In the genomic region with DNA sequence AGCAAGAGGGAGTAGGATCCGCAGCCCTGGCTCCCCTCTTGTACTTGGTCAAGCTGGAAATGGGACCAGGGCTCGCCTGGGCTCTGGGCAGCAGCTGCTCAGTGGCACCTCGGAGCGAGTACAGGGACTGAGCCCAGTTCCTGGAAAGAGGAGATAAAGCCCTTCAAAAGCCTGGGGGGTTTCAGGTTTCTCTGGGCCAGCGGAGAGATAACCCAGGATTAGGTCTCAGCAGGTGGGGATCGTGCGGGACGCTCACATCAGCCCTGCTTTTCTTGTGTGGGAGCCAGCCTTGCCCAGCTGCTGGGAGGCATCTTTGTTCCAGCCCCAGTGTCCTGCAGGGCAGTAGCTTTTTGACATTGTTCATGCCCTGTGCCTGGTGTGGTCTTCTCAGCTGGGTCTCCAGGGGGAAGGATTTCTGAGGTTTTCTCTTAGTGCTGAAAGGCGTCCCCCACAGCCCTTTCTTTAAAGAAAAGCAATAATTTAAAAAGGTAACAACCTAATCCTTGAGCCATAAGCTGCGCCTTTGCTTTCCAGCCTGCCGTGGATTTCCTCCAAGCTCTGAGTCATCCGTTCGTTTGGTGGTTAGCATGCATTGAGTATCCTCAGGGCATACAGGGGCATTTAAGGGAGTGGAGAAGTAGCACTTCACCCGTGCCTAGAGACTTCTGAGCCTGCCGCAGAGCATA, we compare ENCODE assay signal across 8 cellular contexts. TPM values are rescaled to one million over a fixed set of nuclear protein-coding genes. Genes with fewer than 3 reads are reported as not detected.
DNase-seq lines count a peak whose midpoint lies in the region; ATAC-seq and TF ChIP-seq lines count a peak whose summit lies in the region.

No MANE protein-coding gene starts in this region.

- H3K27ac Mint-ChIP-seq in stimulated activated naive B cell treated with anti-CD40 and anti-IgM and Interleukin-4, amounts not matched to agents 10 μg/mL and 1 μg/mL and 100 μg/mL, for 72 hours = no peak overlapping the region

- intact Hi-C loops in A673 (cut with micrococcal nuclease; ENCODE audit: unreplicated experiment) (loop anchor here (2.0 to 5.0 kb wide), 3 partner anchors 84 to 294 kb away; no protein-coding TSS in a partner anchor), Right ventricle myocardium superior (cut with DNase I) (no loop called here)

- POLR2A ChIA-PET in A673 (lab: Charles Lee; ENCODE audit: low non-redundant PET) = interaction anchor here (0.6 kb wide), 1 partner anchor 1301 kb away, joined by 3 read pairs; no protein-coding TSS in a partner anchor

- ATAC-seq in Right ventricle myocardium superior (ENCODE audit: poor library complexity) = peak; percentile 67
- ATAC-seq in GM19023 (IDR thresholded peaks at IDR 0.05; ENCODE audit: unreplicated experiment) = no peak
- ATAC-seq in stimulated activated naive B cell treated with anti-CD40 and anti-IgM and Interleukin-4, amounts not matched to agents 10 μg/mL and 1 μg/mL and 100 μg/mL, for 72 hours (replicated peaks) = no peak
- no peak for ATAC-seq in HG03108 (IDR thresholded peaks at IDR 0.05; ENCODE audit: unreplicated experiment)

- peaks cover 10% of the 10 kb centered on the region for H3K36me3 ChIP-seq in A673 (ENCODE audit: insufficient read depth, low read length, poor library complexity, severe bottlenecking)
- no peaks in the 10 kb centered on the region for H3K36me3 ChIP-seq in HUES48 (ENCODE audit: control insufficient read depth, insufficient read depth, low read length)

- no peaks in the 10 kb centered on the region for H3K27me3 ChIP-seq in A673 (replicated peaks; ENCODE audit: insufficient read depth, low read depth, low read length, poor library complexity)
- H3K27me3 ChIP-seq in HUES48 (ENCODE audit: control insufficient read depth, insufficient read depth, low read length) = peaks cover 90% of the 10 kb centered on the region

- H3K9ac ChIP-seq in HUES48 (ENCODE audit: low read depth, low read length) = no peak overlapping the region

- no peak for TF ChIP-seq CTCF in A673 (conservative IDR thresholded peaks at IDR 0.05; ENCODE audit: low read depth, low read length)

- no peaks in the 10 kb centered on the region for H3K9me3 ChIP-seq in A673 (ENCODE audit: low read depth, low read length, poor library complexity, severe bottlenecking)
- H3K9me3 ChIP-seq in HUES48 (ENCODE audit: control insufficient read depth, insufficient read depth, low read length) = no peaks in the 10 kb centered on the region

- peaks cover 30 to 57% of the 10 kb centered on the region in 2 donors for H3K27me3 Mint-ChIP-seq in stimulated activated naive B cell treated with anti-CD40 and anti-IgM and Interleukin-4, amounts not matched to agents 10 μg/mL and 1 μg/mL and 100 μg/mL, for 72 hours

- TSS peak; percentile 70 for BruUV-seq in A673 (replicated peaks; lab: Mats Ljungman, UMichigan)

- no peaks in the 10 kb centered on the region for H3K9me3 Mint-ChIP-seq in stimulated activated naive B cell treated with anti-CD40 and anti-IgM and Interleukin-4, amounts not matched to agents 10 μg/mL and 1 μg/mL and 100 μg/mL, for 72 hours

- CTCF ChIA-PET in A673 (lab: Charles Lee) = interaction anchor here (0.6 kb wide), 1 partner anchor 16 kb away, joined by 3 read pairs; no protein-coding TSS in a partner anchor

- H3K4me1 ChIP-seq in A673 (ENCODE audit: insufficient read depth, low read length, poor library complexity, severe bottlenecking) = peaks cover 36% of the 10 kb centered on the region
- peaks cover 28% of the 10 kb centered on the region for H3K4me1 ChIP-seq in HUES48 (ENCODE audit: control insufficient read depth, insufficient read depth, low read length)

- no peak overlapping the region for H3K4me3 Mint-ChIP-seq in stimulated activated naive B cell treated with anti-CD40 and anti-IgM and Interleukin-4, amounts not matched to agents 10 μg/mL and 1 μg/mL and 100 μg/mL, for 72 hours

- no peaks in the 10 kb centered on the region for H3K4me1 Mint-ChIP-seq in stimulated activated naive B cell treated with anti-CD40 and anti-IgM and Interleukin-4, amounts not matched to agents 10 μg/mL and 1 μg/mL and 100 μg/mL, for 72 hours

- DNase-seq in A673 (ENCODE audit: low spot score) (peak; percentile 94), SW480 (ENCODE audit: low spot score) (peak; percentile 85), Right ventricle myocardium superior (peak; percentile 41), pons (ENCODE audit: low spot score) (peak; percentile 44)
- DNase-seq in stimulated activated naive B cell treated with anti-CD40 and anti-IgM and Interleukin-4, amounts not matched to agents 10 μg/mL and 1 μg/mL and 100 μg/mL, for 72 hours = no peak

- peak overlapping the region; percentile 52 for H3K4me3 ChIP-seq in A673 (ENCODE audit: low read depth, low read length, poor library complexity, severe bottlenecking)
- H3K4me3 ChIP-seq in HUES48 (ENCODE audit: low read depth, low read length) = peak overlapping the region; percentile 63

- H3K27ac ChIP-seq in A673 (ENCODE audit: low read depth, low read length, poor library complexity, severe bottlenecking) = peak overlapping the region; percentile 82
- H3K27ac ChIP-seq in HUES48 (ENCODE audit: low read depth, low read length) = peak overlapping the region; percentile 89

- H3K36me3 Mint-ChIP-seq in stimulated activated naive B cell treated with anti-CD40 and anti-IgM and Interleukin-4, amounts not matched to agents 10 μg/mL and 1 μg/mL and 100 μg/mL, for 72 hours = no peaks in the 10 kb centered on the region

RNA-seq across cellular contexts. Expression of gene TNC, which starts 0.7 kb away (rescaled TPM):
- 202 and 206 TPM in 2 replicates for total RNA-seq in A673 (2021)
- total RNA-seq in Right ventricle myocardium superior = 1.1 TPM

Comparison
In these comparisons a context has a peak if more than half of its experiments do, and no peak if none do; other contexts are left out.
1. RNA of gene TNC, which starts 0.7 kb away (total RNA-seq): 202 to 206 TPM in A673; 1.1 TPM in Right ventricle myocardium superior (single experiment); every median in the first group is over 10 times any median in the second.